28 cellular contexts compared by ENCODE assay signal in genomic region chr3:775178-775885, GRCh38.
DNase-seq lines count a peak whose midpoint lies in the region; ATAC-seq and TF ChIP-seq lines count a peak whose summit lies in the region.
"Had no signal": no experiment of that assay in that cellular context is flagged by ENCODE, and none has a peak within 500 bp of the region (broad histone marks: within the 10 kb centered on the region; RNA-seq: fewer than 3 reads in every experiment).

No MANE protein-coding gene starts in this region.

- H3K27me3 Mint-ChIP-seq in MCF 10A (ENCODE audit: insufficient read depth, unreplicated experiment): no peaks in the 10 kb centered on the region
- H3K27me3 Mint-ChIP-seq: activated CD4-positive, alpha-beta memory T cell treated with anti-CD3 and anti-CD28 coated beads, Interleukin-2, amount 10 ng/mL, durations not matched to agents 7 days and 5 days; IgD-negative memory B cell; natural killer cell treated with Interleukin-12 subunit alpha and Interleukin-12 subunit beta and Interleukin-15 and Interleukin-18, amount 100 ng/mL, for 72 hours; stimulated activated naive B cell treated with anti-CD40 and anti-IgM and Interleukin-4, amounts not matched to agents 10 μg/mL and 1 μg/mL and 100 μg/mL, for 72 hours; type B pancreatic cell had no signal

- intact Hi-C loops in MCF 10A (cut with micrococcal nuclease) (no loop called here), breast epithelium (cut with DNase I; ENCODE audit: low total_unique reads) (no loop called here)

- H3K4me3 ChIP-seq in breast epithelium (no peak overlapping the region), RWPE2 (ENCODE audit: severe bottlenecking) (no peak overlapping the region)
- H3K4me3 ChIP-seq: gastroesophageal sphincter had no signal

- H3K27ac Mint-ChIP-seq in MCF 10A (ENCODE audit: low read depth, unreplicated experiment): no peak overlapping the region
- H3K27ac Mint-ChIP-seq: activated CD4-positive, alpha-beta memory T cell treated with anti-CD3 and anti-CD28 coated beads, Interleukin-2, amount 10 ng/mL, durations not matched to agents 7 days and 5 days; activated naive CD4-positive, alpha-beta T cell treated with anti-CD3 and anti-CD28 coated beads for 36 hours; activated T-helper 1 cell treated with anti-CD3 and anti-CD28 coated beads, Interleukin-12 subunit alpha, Interleukin-12 subunit beta, Interleukin-2, Interleukin-4 antibody, amounts not matched to agents 30 ng/mL and 10 ng/mL and 1 ng/mL, durations not matched to agents 14 hours and 24 hours and 36 hours; CD14-positive monocyte; IgD-negative memory B cell; immature natural killer cell; natural killer cell treated with Interleukin-12 subunit alpha and Interleukin-12 subunit beta and Interleukin-15 and Interleukin-18, amount 100 ng/mL, for 72 hours; stimulated activated naive B cell treated with anti-CD40 and anti-IgM and Interleukin-4, amounts not matched to agents 10 μg/mL and 1 μg/mL and 100 μg/mL, for 72 hours; type B pancreatic cell had no signal

- H3K27ac ChIP-seq in breast epithelium (no peak overlapping the region), RWPE2 (ENCODE audit: poor library complexity, severe bottlenecking) (no peak overlapping the region), foreskin keratinocyte (no peak overlapping the region)
- H3K27ac ChIP-seq: gastroesophageal sphincter had no signal

- H3K9me3 ChIP-seq in breast epithelium: no peaks in the 10 kb centered on the region
- H3K9me3 ChIP-seq in RWPE2 (ENCODE audit: severe bottlenecking): no peaks in the 10 kb centered on the region
- H3K9me3 ChIP-seq: gastroesophageal sphincter had no signal

- TF ChIP-seq CTCF in MCF 10A (IDR thresholded peaks at IDR 0.05; ENCODE audit: unreplicated experiment) (no peak), breast epithelium (IDR thresholded peaks at IDR 0.05) (no peak), RWPE2 (IDR thresholded peaks at IDR 0.05; ENCODE audit: poor library complexity, severe bottlenecking) (no peak), foreskin keratinocyte (conservative IDR thresholded peaks at IDR 0.05) (no peak)

- ATAC-seq in RWPE2 (ENCODE audit: low read depth) (peak; percentile 73), foreskin keratinocyte (peak; percentile 94), HG02678 (IDR thresholded peaks at IDR 0.05; ENCODE audit: unreplicated experiment) (no peak)
- ATAC-seq: gastroesophageal sphincter; natural killer cell treated with Interleukin-12 subunit alpha and Interleukin-12 subunit beta and Interleukin-15 and Interleukin-18, amount 100 ng/mL, for 72 hours; stimulated activated naive B cell treated with anti-CD40 and anti-IgM and Interleukin-4, amounts not matched to agents 10 μg/mL and 1 μg/mL and 100 μg/mL, for 72 hours had no signal

- no peaks in the 10 kb centered on the region for H3K36me3 Mint-ChIP-seq in MCF 10A (ENCODE audit: insufficient read depth, unreplicated experiment)
- H3K36me3 Mint-ChIP-seq: CD14-positive monocyte; IgD-negative memory B cell; immature natural killer cell; natural killer cell treated with Interleukin-12 subunit alpha and Interleukin-12 subunit beta and Interleukin-15 and Interleukin-18, amount 100 ng/mL, for 72 hours; stimulated activated naive B cell treated with anti-CD40 and anti-IgM and Interleukin-4, amounts not matched to agents 10 μg/mL and 1 μg/mL and 100 μg/mL, for 72 hours; type B pancreatic cell had no signal

- CTCF ChIA-PET in MCF 10A (lab: Yijun Ruan, JAX): interaction anchor here (0.7 to 1.0 kb wide), 2 partner anchors 12 to 23 kb away, joined by 3 to 4 read pairs; no protein-coding TSS in a partner anchor

- H3K4me1 ChIP-seq in breast epithelium: no peaks in the 10 kb centered on the region
- no peaks in the 10 kb centered on the region for H3K4me1 ChIP-seq in RWPE2 (ENCODE audit: insufficient read depth, poor library complexity, severe bottlenecking)
- H3K4me1 ChIP-seq in foreskin keratinocyte: no peaks in the 10 kb centered on the region
- H3K4me1 ChIP-seq: gastroesophageal sphincter had no signal

- no peak for TF ChIP-seq POLR2A in breast epithelium (IDR thresholded peaks at IDR 0.05)

- H3K36me3 ChIP-seq in breast epithelium: no peaks in the 10 kb centered on the region
- H3K36me3 ChIP-seq in RWPE2 (ENCODE audit: low read depth): no peaks in the 10 kb centered on the region
- H3K36me3 ChIP-seq: gastroesophageal sphincter had no signal

- POLR2A ChIA-PET in MCF 10A (lab: Yijun Ruan, JAX): no interaction called here

- no peaks in the 10 kb centered on the region for H3K4me1 Mint-ChIP-seq in MCF 10A (ENCODE audit: insufficient read depth, unreplicated experiment)
- H3K4me1 Mint-ChIP-seq: activated CD4-positive, alpha-beta memory T cell treated with anti-CD3 and anti-CD28 coated beads, Interleukin-2, amount 10 ng/mL, durations not matched to agents 7 days and 5 days; CD14-positive monocyte; IgD-negative memory B cell; immature natural killer cell; stimulated activated naive B cell treated with anti-CD40 and anti-IgM and Interleukin-4, amounts not matched to agents 10 μg/mL and 1 μg/mL and 100 μg/mL, for 72 hours had no signal

- no peaks in the 10 kb centered on the region for H3K27me3 ChIP-seq in breast epithelium
- H3K27me3 ChIP-seq in RWPE2 (ENCODE audit: insufficient read depth, poor library complexity, severe bottlenecking): no peaks in the 10 kb centered on the region
- no peaks in the 10 kb centered on the region for H3K27me3 ChIP-seq in foreskin keratinocyte
- H3K27me3 ChIP-seq: gastroesophageal sphincter had no signal

- no peak overlapping the region for H3K4me3 Mint-ChIP-seq in MCF 10A (ENCODE audit: unreplicated experiment)
- H3K4me3 Mint-ChIP-seq: activated CD4-positive, alpha-beta memory T cell treated with anti-CD3 and anti-CD28 coated beads, Interleukin-2, amount 10 ng/mL, durations not matched to agents 7 days and 5 days; activated naive CD4-positive, alpha-beta T cell treated with anti-CD3 and anti-CD28 coated beads for 36 hours; activated T-helper 1 cell treated with anti-CD3 and anti-CD28 coated beads, Interleukin-12 subunit alpha, Interleukin-12 subunit beta, Interleukin-2, Interleukin-4 antibody, amounts not matched to agents 30 ng/mL and 10 ng/mL and 1 ng/mL, durations not matched to agents 14 hours and 24 hours and 36 hours; CD14-positive monocyte; IgD-negative memory B cell; immature natural killer cell; natural killer cell treated with Interleukin-12 subunit alpha and Interleukin-12 subunit beta and Interleukin-15 and Interleukin-18, amount 100 ng/mL, for 72 hours; stimulated activated naive B cell treated with anti-CD40 and anti-IgM and Interleukin-4, amounts not matched to agents 10 μg/mL and 1 μg/mL and 100 μg/mL, for 72 hours; type B pancreatic cell had no signal

- DNase-seq in MCF 10A (ENCODE audit: unreplicated experiment) (peak; percentile 32), breast epithelium (ENCODE audit: low spot score in 2 of 2) (no peak), RWPE2 (ENCODE audit: low spot score) (no peak), foreskin keratinocyte (peak; percentile 31 to 74), NCI-H1694 treated with DMSO at 0.1 percent for 48 hours (lab: John Stamatoyannopoulos, UW) (no peak)
- no peak for DNase-seq in stimulated activated CD4-positive, alpha-beta T cell treated with anti-CD3 and anti-CD28 coated beads, Interleukin-4, amount 100 ng/mL, for 24 hours
- no peak for DNase-seq in stimulated activated CD4-positive, alpha-beta T cell treated with anti-CD3 and anti-CD28 coated beads, Interleukin-4, amount 100 ng/mL, for 4 hours
- DNase-seq: activated CD4-positive, alpha-beta memory T cell treated with anti-CD3 and anti-CD28 coated beads, Interleukin-2, amount 10 ng/mL, durations not matched to agents 7 days and 5 days; activated CD4-positive, alpha-beta T cell treated with anti-CD3 and anti-CD28 coated beads for 1 hour; activated CD8-positive, alpha-beta memory T cell treated with anti-CD3 and anti-CD28 coated beads, Interleukin-2, amount 50 U/mL, for 4 hours; activated naive CD4-positive, alpha-beta T cell treated with anti-CD3 and anti-CD28 coated beads for 36 hours; H7; hypothalamus; immature natural killer cell; NCI-H1092; NCI-H1694; NCI-H2171; NCI-H510A; OCI-M1; SHP77 treated with DMSO at 0.1 percent for 48 hours; stimulated activated naive B cell treated with anti-CD40 and anti-IgM and Interleukin-4, amounts not matched to agents 10 μg/mL and 1 μg/mL and 100 μg/mL, for 72 hours had no signal

- no TSS peak for BruUV-seq in MCF 10A (replicated peaks; lab: Mats Ljungman, UMichigan)

- H3K9me3 Mint-ChIP-seq in MCF 10A (ENCODE audit: unreplicated experiment): no peaks in the 10 kb centered on the region
- H3K9me3 Mint-ChIP-seq: type B pancreatic cell had no signal

Comparison
In these comparisons a context has a peak if more than half of its experiments do, and no peak if none do; other contexts are left out.
1. DNase-seq: peak in MCF 10A (single experiment) and foreskin keratinocyte (2 of 2); none in breast epithelium (0 of 2), RWPE2 (single experiment), stimulated activated CD4-positive, alpha-beta T cell treated with anti-CD3 and anti-CD28 coated beads, Interleukin-4, amount 100 ng/mL, for 24 hours (single experiment), NCI-H1694 treated with DMSO at 0.1 percent for 48 hours (single experiment) and stimulated activated CD4-positive, alpha-beta T cell treated with anti-CD3 and anti-CD28 coated beads, Interleukin-4, amount 100 ng/mL, for 4 hours (0 of 2).